ENCODE assay signal across 18 cellular contexts in the genomic region with DNA sequence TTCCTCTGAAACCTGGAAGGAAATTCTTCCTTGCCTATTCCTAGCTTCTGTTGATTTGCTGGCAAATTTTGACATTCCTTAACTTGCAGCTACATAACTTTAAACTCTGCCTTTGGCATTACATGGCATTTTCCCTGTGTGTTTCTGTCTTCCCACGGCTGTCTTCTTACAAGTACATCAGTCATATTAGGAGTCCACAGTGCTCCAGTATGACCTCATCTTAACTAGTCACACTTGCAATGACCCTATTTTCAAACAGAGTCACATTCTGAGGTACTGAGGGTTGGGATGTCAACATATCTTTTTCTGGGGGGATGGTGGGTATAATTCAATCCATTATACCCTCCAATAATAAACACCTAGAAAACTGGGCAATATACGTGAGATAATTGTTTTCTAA. TPM values are rescaled to one million over a fixed set of nuclear protein-coding genes. Genes with fewer than 3 reads are reported as not detected.
DNase-seq lines count a peak whose midpoint lies in the region; ATAC-seq, FAIRE-seq and TF ChIP-seq lines count a peak whose summit lies in the region.
"Had no signal": no experiment of that assay in that cellular context is flagged by ENCODE, and none has a peak within 500 bp of the region (broad histone marks: within the 10 kb centered on the region; RNA-seq: fewer than 3 reads in every experiment).

No MANE protein-coding gene starts in this region.

- H3K27me3 ChIP-seq in HepG2 (ENCODE audit: control insufficient read depth in 1 of 2, insufficient read depth in 2 of 2, low read length in 2 of 2) (no peaks in the 10 kb centered on the region), right lobe of liver (no peaks in the 10 kb centered on the region), GM12878 (replicated peaks in 1 of 2; ENCODE audit: control insufficient read depth in 2 of 2, insufficient read depth in 2 of 2, low read length in 1 of 2) (no peaks in the 10 kb centered on the region)

- H3K27me3 Mint-ChIP-seq in activated CD4-positive, alpha-beta T cell treated with anti-CD3 and anti-CD28 coated beads for 36 hours, result no peaks in the 10 kb centered on the region
- peaks cover 25% of the 10 kb centered on the region for H3K27me3 Mint-ChIP-seq in activated CD4-positive, alpha-beta T cell treated with anti-CD3 and anti-CD28 coated beads, Interleukin-2, amount 10 ng/mL, durations not matched to agents 24 days and 14 days
- no peaks in the 10 kb centered on the region for H3K27me3 Mint-ChIP-seq in stimulated activated memory B cell treated with anti-CD40 and anti-IgM and Interleukin-4, amounts not matched to agents 10 μg/mL and 1 μg/mL and 100 μg/mL, for 72 hours

- peaks cover 43% of the 10 kb centered on the region for H3K4me1 Mint-ChIP-seq in activated CD4-positive, alpha-beta T cell treated with anti-CD3 and anti-CD28 coated beads for 36 hours
- peaks cover 31% of the 10 kb centered on the region for H3K4me1 Mint-ChIP-seq in activated CD4-positive, alpha-beta T cell treated with anti-CD3 and anti-CD28 coated beads, Interleukin-2, amount 10 ng/mL, durations not matched to agents 24 days and 14 days
- peaks cover 7% of the 10 kb centered on the region for H3K4me1 Mint-ChIP-seq in stimulated activated effector memory CD8-positive, alpha-beta T cell treated with anti-CD3 and anti-CD28 coated beads, Interleukin-12 subunit alpha, Interleukin-12 subunit beta, amount 100 ng/mL, for 72 hours
- peaks cover 19% of the 10 kb centered on the region for H3K4me1 Mint-ChIP-seq in stimulated activated memory B cell treated with anti-CD40 and anti-IgM and Interleukin-4, amounts not matched to agents 10 μg/mL and 1 μg/mL and 100 μg/mL, for 72 hours
- H3K4me1 Mint-ChIP-seq: CD14-positive monocyte had no signal

- peaks cover 1% of the 10 kb centered on the region for H3K9me3 Mint-ChIP-seq in activated CD4-positive, alpha-beta T cell treated with anti-CD3 and anti-CD28 coated beads for 36 hours (ENCODE audit: low read depth)
- H3K9me3 Mint-ChIP-seq in activated CD4-positive, alpha-beta T cell treated with anti-CD3 and anti-CD28 coated beads, Interleukin-2, amount 10 ng/mL, durations not matched to agents 24 days and 14 days, result no peaks in the 10 kb centered on the region
- H3K9me3 Mint-ChIP-seq in stimulated activated effector memory CD8-positive, alpha-beta T cell treated with anti-CD3 and anti-CD28 coated beads, Interleukin-12 subunit alpha, Interleukin-12 subunit beta, amount 100 ng/mL, for 72 hours, result no peaks in the 10 kb centered on the region
- H3K9me3 Mint-ChIP-seq in stimulated activated memory B cell treated with anti-CD40 and anti-IgM and Interleukin-4, amounts not matched to agents 10 μg/mL and 1 μg/mL and 100 μg/mL, for 72 hours, result peaks cover 24% of the 10 kb centered on the region

- no peak for TF ChIP-seq EP300 in HepG2 (IDR thresholded peaks at IDR 0.05; ENCODE audit: low read depth in 2 of 2, low read length in 2 of 2)
- TF ChIP-seq EP300 in HepG2 (CRISPR knock-in tag; IDR thresholded peaks at IDR 0.05; ENCODE audit: borderline replicate concordance), result no peak
- no peak for TF ChIP-seq EP300 in GM12878 (IDR thresholded peaks at IDR 0.05; ENCODE audit: borderline replicate concordance in 1 of 2, control insufficient read depth in 1 of 2, low read depth in 2 of 2, low read length in 2 of 2)

- TF ChIP-seq CTCF in HepG2 (CRISPR knock-in tag; IDR thresholded peaks at IDR 0.05) (no peak), right lobe of liver (IDR thresholded peaks at IDR 0.05) (no peak), GM12878 (IDR thresholded peaks at IDR 0.05 in 2 of 3, conservative IDR thresholded peaks at IDR 0.05 in 1 of 3; ENCODE audit: control insufficient read depth in 2 of 3, extremely low read depth in 1 of 3, insufficient read depth in 1 of 3, low read depth in 3 of 3, low read length in 3 of 3) (no peak)

- no peaks in the 10 kb centered on the region for H3K36me3 Mint-ChIP-seq in activated CD4-positive, alpha-beta T cell treated with anti-CD3 and anti-CD28 coated beads for 36 hours (ENCODE audit: low read depth)
- H3K36me3 Mint-ChIP-seq in activated CD4-positive, alpha-beta T cell treated with anti-CD3 and anti-CD28 coated beads, Interleukin-2, amount 10 ng/mL, durations not matched to agents 24 days and 14 days (ENCODE audit: low read depth), result no peaks in the 10 kb centered on the region
- no peaks in the 10 kb centered on the region for H3K36me3 Mint-ChIP-seq in stimulated activated effector memory CD8-positive, alpha-beta T cell treated with anti-CD3 and anti-CD28 coated beads, Interleukin-12 subunit alpha, Interleukin-12 subunit beta, amount 100 ng/mL, for 72 hours
- peaks cover 55% of the 10 kb centered on the region for H3K36me3 Mint-ChIP-seq in stimulated activated memory B cell treated with anti-CD40 and anti-IgM and Interleukin-4, amounts not matched to agents 10 μg/mL and 1 μg/mL and 100 μg/mL, for 72 hours
- H3K36me3 Mint-ChIP-seq: CD14-positive monocyte had no signal

- H3K9me3 ChIP-seq in HepG2 (ENCODE audit: low read length), result no peaks in the 10 kb centered on the region
- no peaks in the 10 kb centered on the region for H3K9me3 ChIP-seq in right lobe of liver
- no peaks in the 10 kb centered on the region for H3K9me3 ChIP-seq in GM12878 (replicated peaks; ENCODE audit: control insufficient read depth, insufficient read depth, low read length)

- POLR2A ChIA-PET in activated CD4-positive, alpha-beta T cell treated with anti-CD3 and anti-CD28 coated beads for 36 hours (lab: Charles Lee), result interaction anchor here (0.6 kb wide), 1 partner anchor 515 kb away, joined by 11 read pairs; no protein-coding TSS in a partner anchor
- POLR2A ChIA-PET in HepG2 (lab: Yijun Ruan, JAX) (no interaction called here), GM12878 (lab: Charles Lee) (no interaction called here)

- H3K36me3 ChIP-seq in HepG2 (replicated peaks in 1 of 2; ENCODE audit: control insufficient read depth in 1 of 2, insufficient read depth in 2 of 2, low read length in 2 of 2), result no peaks in the 10 kb centered on the region
- H3K36me3 ChIP-seq in right lobe of liver, result no peaks in the 10 kb centered on the region
- no peaks in the 10 kb centered on the region for H3K36me3 ChIP-seq in GM12878 (ENCODE audit: control insufficient read depth in 2 of 2, insufficient read depth in 2 of 2, low read length in 1 of 2)

- H3K4me1 ChIP-seq in HepG2 (ENCODE audit: insufficient read depth, low read length), result no peaks in the 10 kb centered on the region
- no peaks in the 10 kb centered on the region for H3K4me1 ChIP-seq in right lobe of liver
- no peaks in the 10 kb centered on the region for H3K4me1 ChIP-seq in GM12878 (ENCODE audit: control insufficient read depth, insufficient read depth, low read length)

- H3K4me2 ChIP-seq in HepG2 (ENCODE audit: low read depth, low read length) (no peak overlapping the region), GM12878 (ENCODE audit: control insufficient read depth, insufficient read depth) (no peak overlapping the region)
- H3K4me2 ChIP-seq: GM23338 had no signal

- in situ Hi-C loops in HepG2 (cut with HindIII; ENCODE audit: extremely low pct_ligation_motif_present, low pct_unique_long_range_greater_than_20kb), result no loop called here
- in situ Hi-C loops in GM12878 (cut with MboI), result no loop called here

- no peak overlapping the region for H3K27ac ChIP-seq in HepG2 (ENCODE audit: extremely low read length, insufficient read depth, low read length)
- H3K27ac ChIP-seq in right lobe of liver, result no peak overlapping the region
- no peak overlapping the region for H3K27ac ChIP-seq in GM12878 (ENCODE audit: control insufficient read depth, insufficient read depth)
- H3K27ac ChIP-seq: 22Rv1 had no signal

- peak overlapping the region; percentile 2 for H3K27ac Mint-ChIP-seq in activated CD4-positive, alpha-beta T cell treated with anti-CD3 and anti-CD28 coated beads for 36 hours
- H3K27ac Mint-ChIP-seq in activated CD4-positive, alpha-beta T cell treated with anti-CD3 and anti-CD28 coated beads, Interleukin-2, amount 10 ng/mL, durations not matched to agents 24 days and 14 days, result no peak overlapping the region
- H3K27ac Mint-ChIP-seq in stimulated activated effector memory CD8-positive, alpha-beta T cell treated with anti-CD3 and anti-CD28 coated beads, Interleukin-12 subunit alpha, Interleukin-12 subunit beta, amount 100 ng/mL, for 72 hours, result no peak overlapping the region
- H3K27ac Mint-ChIP-seq in stimulated activated memory B cell treated with anti-CD40 and anti-IgM and Interleukin-4, amounts not matched to agents 10 μg/mL and 1 μg/mL and 100 μg/mL, for 72 hours, result no peak overlapping the region
- H3K27ac Mint-ChIP-seq: CD14-positive monocyte, GM23338 had no signal

- H4K20me1 ChIP-seq in HepG2 (ENCODE audit: insufficient read depth, low read length), result no peaks in the 10 kb centered on the region
- H4K20me1 ChIP-seq in GM12878 (ENCODE audit: control insufficient read depth, insufficient read depth), result no peaks in the 10 kb centered on the region

- FAIRE-seq in HepG2 (lab: Jason Lieb, UNC), result no peak
- no peak for FAIRE-seq in GM12878 (lab: Jason Lieb, UNC)
- FAIRE-seq: G401.6 had no signal

- RAD21 ChIA-PET in GM12878 (lab: Charles Lee; ENCODE audit: unreplicated experiment), result interaction anchor here (0.6 to 1.9 kb wide), 4 partner anchors 9 to 49 kb away, joined by 3 to 9 read pairs (median 4); no protein-coding TSS in a partner anchor

- intact Hi-C loops in activated CD4-positive, alpha-beta T cell treated with anti-CD3 and anti-CD28 coated beads for 36 hours (cut with DNase I, micrococcal nuclease), result loop anchor here in 1 of 2 experiments (10.0 kb wide), 1 partner anchor 843 kb away; a partner anchor contains a TSS
- intact Hi-C loops in activated CD4-positive, alpha-beta T cell treated with anti-CD3 and anti-CD28 coated beads, Interleukin-2, amount 10 ng/mL, durations not matched to agents 24 days and 14 days (cut with micrococcal nuclease), result no loop called here
- intact Hi-C loops in HepG2 (cut with micrococcal nuclease; ENCODE audit: unreplicated experiment), result no loop called here
- intact Hi-C loops in right lobe of liver (cut with DNase I), result no loop called here
- intact Hi-C loops in GM12878 (cut with micrococcal nuclease; ENCODE audit: unreplicated experiment), result no loop called here

- TF ChIP-seq RAD21 in HepG2 (CRISPR knock-in tag; IDR thresholded peaks at IDR 0.05), result no peak
- TF ChIP-seq RAD21 in GM12878 (IDR thresholded peaks at IDR 0.05; ENCODE audit: insufficient read depth, low read depth, low read length), result no peak

- H3K4me3 ChIP-seq in HepG2 (replicated peaks in 1 of 3; ENCODE audit: insufficient read depth in 1 of 3, low read depth in 2 of 3, low read length in 3 of 3) (no peak overlapping the region), right lobe of liver (no peak overlapping the region), GM12878 (no peak overlapping the region)
- H3K4me3 ChIP-seq: GM23338 had no signal

- H3K9ac ChIP-seq in HepG2 (ENCODE audit: insufficient read depth, low read depth, low read length), result no peak overlapping the region
- H3K9ac ChIP-seq in GM12878 (ENCODE audit: control insufficient read depth, insufficient read depth, low read length), result no peak overlapping the region

- peak; percentile 42 for ATAC-seq in activated CD4-positive, alpha-beta T cell treated with anti-CD3 and anti-CD28 coated beads for 36 hours
- no peak for ATAC-seq in HepG2
- ATAC-seq in right lobe of liver, result no peak
- ATAC-seq in GM12878, result no peak
- peak; percentile 88 for ATAC-seq in stimulated activated effector memory CD8-positive, alpha-beta T cell treated with anti-CD3 and anti-CD28 coated beads, Interleukin-12 subunit alpha, Interleukin-12 subunit beta, amount 100 ng/mL, for 72 hours
- no peak for ATAC-seq in stimulated activated memory B cell treated with anti-CD40 and anti-IgM and Interleukin-4, amounts not matched to agents 10 μg/mL and 1 μg/mL and 100 μg/mL, for 72 hours
- no peak for ATAC-seq in HG02981 (IDR thresholded peaks at IDR 0.05; ENCODE audit: unreplicated experiment)
- ATAC-seq: GM23338 had no signal

- no peak for TF ChIP-seq POLR2A in HepG2 (IDR thresholded peaks at IDR 0.05; ENCODE audit: insufficient read depth in 1 of 2, low read depth in 2 of 2, low read length in 2 of 2)
- no peak for TF ChIP-seq POLR2A in right lobe of liver (IDR thresholded peaks at IDR 0.05)
- no peak for TF ChIP-seq POLR2A in GM12878 (IDR thresholded peaks at IDR 0.05; ENCODE audit: low read depth, low read length)

- no peak for DNase-seq in activated CD4-positive, alpha-beta T cell treated with anti-CD3 and anti-CD28 coated beads for 36 hours
- no peak for DNase-seq in activated CD4-positive, alpha-beta T cell treated with anti-CD3 and anti-CD28 coated beads, Interleukin-2, amount 10 ng/mL, durations not matched to agents 24 days and 14 days
- DNase-seq in HepG2 (ENCODE audit: low spot score) (no peak), right lobe of liver (no peak), GM12878 (ENCODE audit: low read depth, low spot score) (no peak)
- no peak for DNase-seq in stimulated activated effector memory CD8-positive, alpha-beta T cell treated with anti-CD3 and anti-CD28 coated beads, Interleukin-12 subunit alpha, Interleukin-12 subunit beta, amount 100 ng/mL, for 72 hours (ENCODE audit: low spot score in 2 of 2)
- DNase-seq: Calu3, DMS 273 treated with DMSO at 0.1 percent for 48 hours, EL, H7 had no signal

- WGBS in HepG2 (ENCODE audit: low lambda C conversion rate), result 21% methylated on average over 2 of the region's 2 CpGs
- WGBS in right lobe of liver (ENCODE audit: insufficient coverage, low coverage, low lambda C conversion rate, missing lambda C conversion rate), result 39% methylated on average over 2 of the region's 2 CpGs
- WGBS in GM12878 (ENCODE audit: insufficient coverage, insufficient replicate concordance, low lambda C conversion rate, missing lambda C conversion rate), result 44% methylated on average over 2 of the region's 2 CpGs

- no peak overlapping the region for H3K4me3 Mint-ChIP-seq in activated CD4-positive, alpha-beta T cell treated with anti-CD3 and anti-CD28 coated beads for 36 hours
- no peak overlapping the region for H3K4me3 Mint-ChIP-seq in activated CD4-positive, alpha-beta T cell treated with anti-CD3 and anti-CD28 coated beads, Interleukin-2, amount 10 ng/mL, durations not matched to agents 24 days and 14 days
- H3K4me3 Mint-ChIP-seq in stimulated activated effector memory CD8-positive, alpha-beta T cell treated with anti-CD3 and anti-CD28 coated beads, Interleukin-12 subunit alpha, Interleukin-12 subunit beta, amount 100 ng/mL, for 72 hours, result no peak overlapping the region
- no peak overlapping the region for H3K4me3 Mint-ChIP-seq in stimulated activated memory B cell treated with anti-CD40 and anti-IgM and Interleukin-4, amounts not matched to agents 10 μg/mL and 1 μg/mL and 100 μg/mL, for 72 hours
- H3K4me3 Mint-ChIP-seq: CD14-positive monocyte, GM23338 had no signal

- no peaks in the 10 kb centered on the region for H3K79me2 ChIP-seq in HepG2 (ENCODE audit: insufficient read depth, low read length)
- no peaks in the 10 kb centered on the region for H3K79me2 ChIP-seq in GM12878 (ENCODE audit: control insufficient read depth, insufficient read depth, low read length)

- CTCF ChIA-PET in activated CD4-positive, alpha-beta T cell treated with anti-CD3 and anti-CD28 coated beads for 36 hours (lab: Charles Lee), result interaction anchor here (0.7 to 2.7 kb wide), 7 partner anchors 10 to 493 kb away, joined by 3 to 9 read pairs (median 5); no protein-coding TSS in a partner anchor
- CTCF ChIA-PET in HepG2 (lab: Yijun Ruan, JAX; ENCODE audit: low intra/inter-chr PET ratio, low total read pairs) (no interaction called here), GM12878 (lab: Yijun Ruan, JAX) (interaction anchor here (0.7 to 28.6 kb wide), 9 partner anchors 9 to 398 kb away, joined by 3 to 1055 read pairs (median 4); no protein-coding TSS in a partner anchor)

- SMC1A ChIA-PET in GM12878 (lab: Charles Lee; ENCODE audit: uncharacterized antibody, unreplicated experiment), result interaction anchor here (0.7 to 5.7 kb wide), 9 partner anchors 8 to 186 kb away, joined by 3 to 44 read pairs (median 5); no protein-coding TSS in a partner anchor

- BruUV-seq in HepG2 (replicated peaks; lab: Mats Ljungman, UMichigan) (no TSS peak), GM12878 (replicated peaks; lab: Mats Ljungman, UMichigan) (no TSS peak)

- no peak overlapping the region for H2AFZ ChIP-seq in HepG2 (ENCODE audit: low read length)
- H2AFZ ChIP-seq in GM12878 (ENCODE audit: control insufficient read depth, low read depth, low read length), result no peak overlapping the region
- H2AFZ ChIP-seq: GM23338 had no signal

RNA-seq across cellular contexts. Expression of a gene that starts 37.4 kb away (rescaled TPM):
- total RNA-seq in activated CD4-positive, alpha-beta T cell treated with anti-CD3 and anti-CD28 coated beads for 36 hours, result 10 to 100 TPM; 14.7 to 15.1 TPM
- total RNA-seq in activated CD4-positive, alpha-beta T cell treated with anti-CD3 and anti-CD28 coated beads, Interleukin-2, amount 10 ng/mL, durations not matched to agents 24 days and 14 days, result 5.9 and 7.3 TPM in 2 replicates
- total RNA-seq in HepG2 (2016; rRNA removed; fragmentation: Illumina TruSeq; extraction: Trizol) (not detected in 2 replicates), right lobe of liver (1 to 10 TPM; 1.5 to 6.1 (median 3.2) TPM), GM12878 (2014; rRNA removed) (0.34 TPM in 1 of 2 replicates, not detected in the other), GM12878 (2014; rRNA removed; fragmentation: Illumina TruSeq; extraction: Trizol) (0.22 TPM in 1 of 2 replicates, not detected in the other), GM12878 (2021) (0.41 and 0.93 TPM in 2 replicates)
- total RNA-seq in HepG2 (2016; cell fraction: cytosol; rRNA removed; fragmentation: Illumina TruSeq; extraction: Trizol; ENCODE audit: low read depth), result not detected in 2 replicates
- 0.11 TPM in 1 of 2 replicates, not detected in the other for total RNA-seq in HepG2 (2016; cell fraction: insoluble cytoplasmic fraction; rRNA removed; fragmentation: Illumina TruSeq; extraction: Trizol)
- total RNA-seq in HepG2 (2016; cell fraction: membrane; rRNA removed; fragmentation: Illumina TruSeq; extraction: Trizol), result not detected in 2 replicates
- not detected in 2 replicates for total RNA-seq in HepG2 (2016; cell fraction: nucleus; rRNA removed; fragmentation: Illumina TruSeq; extraction: Trizol)
- polyA plus RNA-seq in HepG2 (2011; rRNA removed) (not detected in 2 replicates), GM12878 (2011; rRNA removed) (0.49 and 1.3 TPM in 2 replicates), GM12878 (2014; fragmentation: Illumina TruSeq; extraction: Trizol) (0.06 TPM in 1 of 2 replicates, not detected in the other), GM12878 (2014; fragmentation: Nextera tagmentation; extraction: Ambion mirVana) (under 1 TPM in 1 of 2 experiments, not detected in 1; 0.11 TPM), GM12878 (2014; rRNA removed) (0.68 and 0.88 TPM in 2 replicates), GM12878 (2016; fragmentation: Nextera tagmentation; extraction: Ambion mirVana) (under 1 TPM in 1 of 2 experiments, not detected in 1; 0.47 TPM)
- 0.01 TPM in 1 of 2 replicates, not detected in the other for polyA plus RNA-seq in HepG2 (2011; cell fraction: cytosol; rRNA removed)
- polyA plus RNA-seq in HepG2 (2011; cell fraction: nucleus; rRNA removed), result 0.14 TPM in 1 of 2 replicates, not detected in the other
- polyA plus RNA-seq in HepG2 (2012), result not detected in 2 replicates
- polyA plus RNA-seq in HepG2 (2016; cell fraction: cytosol; fragmentation: Illumina TruSeq; extraction: Trizol; ENCODE audit: low read depth), result not detected in 2 replicates
- polyA plus RNA-seq in HepG2 (2016; cell fraction: insoluble cytoplasmic fraction; fragmentation: Illumina TruSeq; extraction: Trizol; ENCODE audit: low read depth), result not detected in 2 replicates
- not detected in 2 replicates for polyA plus RNA-seq in HepG2 (2016; cell fraction: membrane; fragmentation: Illumina TruSeq; extraction: Trizol; ENCODE audit: low read depth)
- polyA plus RNA-seq in HepG2 (2016; cell fraction: nucleus; fragmentation: Illumina TruSeq; extraction: Trizol; ENCODE audit: insufficient read depth, low read depth), result not detected in 2 replicates
- 0.06 and 0.40 TPM in 2 replicates for polyA minus RNA-seq in HepG2 (2011; rRNA and poly(A)+ RNA removed; ENCODE audit: low replicate concordance)
- not detected in 2 replicates for polyA minus RNA-seq in HepG2 (2011; cell fraction: cytosol; rRNA and poly(A)+ RNA removed)
- polyA minus RNA-seq in HepG2 (2011; cell fraction: nucleus; rRNA and poly(A)+ RNA removed), result not detected in 2 replicates
- total RNA-seq in GM12878 (2013; cell fraction: nucleolus; rRNA removed), result 0.69 and 1.5 TPM in 2 replicates
- polyA plus RNA-seq in GM12878 (2011; ENCODE audit: low read depth), result not detected
- polyA plus RNA-seq in GM12878 (2011; cell fraction: cytosol; rRNA removed), result 1.5 and 2.3 TPM in 2 replicates
- 9.0 and 10.4 TPM in 2 replicates for polyA plus RNA-seq in GM12878 (2011; cell fraction: nucleus; rRNA removed)
- polyA plus RNA-seq in GM12878 (2012), result 0.18 TPM in 2 replicates
- 0.95 and 2.0 TPM in 2 replicates for polyA minus RNA-seq in GM12878 (2011; rRNA and poly(A)+ RNA removed)
- polyA minus RNA-seq in GM12878 (2011; cell fraction: cytosol; rRNA and poly(A)+ RNA removed), result 2.9 and 3.8 TPM in 2 replicates
- polyA minus RNA-seq in GM12878 (2011; cell fraction: nucleus; rRNA and poly(A)+ RNA removed), result 1.3 and 2.5 TPM in 2 replicates

RNA-seq across cellular contexts. Expression of a gene that starts 46.7 kb away (rescaled TPM):
- total RNA-seq in activated CD4-positive, alpha-beta T cell treated with anti-CD3 and anti-CD28 coated beads for 36 hours, result not detected
- not detected in 2 replicates for total RNA-seq in activated CD4-positive, alpha-beta T cell treated with anti-CD3 and anti-CD28 coated beads, Interleukin-2, amount 10 ng/mL, durations not matched to agents 24 days and 14 days
- not detected in 2 replicates for total RNA-seq in HepG2 (2016; rRNA removed; fragmentation: Illumina TruSeq; extraction: Trizol)
- not detected in 2 replicates for total RNA-seq in HepG2 (2016; cell fraction: cytosol; rRNA removed; fragmentation: Illumina TruSeq; extraction: Trizol; ENCODE audit: low read depth)
- total RNA-seq in HepG2 (2016; cell fraction: insoluble cytoplasmic fraction; rRNA removed; fragmentation: Illumina TruSeq; extraction: Trizol), result not detected in 2 replicates
- total RNA-seq in HepG2 (2016; cell fraction: membrane; rRNA removed; fragmentation: Illumina TruSeq; extraction: Trizol), result not detected in 2 replicates
- not detected in 2 replicates for total RNA-seq in HepG2 (2016; cell fraction: nucleus; rRNA removed; fragmentation: Illumina TruSeq; extraction: Trizol)
- polyA plus RNA-seq in HepG2 (2011; rRNA removed), result not detected in 2 replicates
- not detected in 2 replicates for polyA plus RNA-seq in HepG2 (2011; cell fraction: cytosol; rRNA removed)
- not detected in 2 replicates for polyA plus RNA-seq in HepG2 (2011; cell fraction: nucleus; rRNA removed)
- not detected in 2 replicates for polyA plus RNA-seq in HepG2 (2012)
- polyA plus RNA-seq in HepG2 (2016; cell fraction: cytosol; fragmentation: Illumina TruSeq; extraction: Trizol; ENCODE audit: low read depth), result not detected in 2 replicates
- polyA plus RNA-seq in HepG2 (2016; cell fraction: insoluble cytoplasmic fraction; fragmentation: Illumina TruSeq; extraction: Trizol; ENCODE audit: low read depth), result not detected in 2 replicates
- not detected in 2 replicates for polyA plus RNA-seq in HepG2 (2016; cell fraction: membrane; fragmentation: Illumina TruSeq; extraction: Trizol; ENCODE audit: low read depth)
- polyA plus RNA-seq in HepG2 (2016; cell fraction: nucleus; fragmentation: Illumina TruSeq; extraction: Trizol; ENCODE audit: insufficient read depth, low read depth), result not detected in 2 replicates
- polyA minus RNA-seq in HepG2 (2011; rRNA and poly(A)+ RNA removed; ENCODE audit: low replicate concordance), result not detected in 2 replicates
- not detected in 2 replicates for polyA minus RNA-seq in HepG2 (2011; cell fraction: cytosol; rRNA and poly(A)+ RNA removed)
- not detected in 2 replicates for polyA minus RNA-seq in HepG2 (2011; cell fraction: nucleus; rRNA and poly(A)+ RNA removed)
- total RNA-seq in right lobe of liver, result under 1 TPM in 1 of 6 experiments, not detected in 5; 0.26 TPM
- total RNA-seq in GM12878 (2013; cell fraction: nucleolus; rRNA removed), result not detected in 2 replicates
- total RNA-seq in GM12878 (2014; rRNA removed), result not detected in 2 replicates
- not detected in 2 replicates for total RNA-seq in GM12878 (2014; rRNA removed; fragmentation: Illumina TruSeq; extraction: Trizol)
- total RNA-seq in GM12878 (2021), result 28.8 and 35.7 TPM in 2 replicates
- polyA plus RNA-seq in GM12878 (2011; ENCODE audit: low read depth), result not detected
- polyA plus RNA-seq in GM12878 (2011; rRNA removed), result 0.41 TPM in 1 of 2 replicates, not detected in the other
- polyA plus RNA-seq in GM12878 (2011; cell fraction: cytosol; rRNA removed), result 0.40 and 0.53 TPM in 2 replicates
- polyA plus RNA-seq in GM12878 (2011; cell fraction: nucleus; rRNA removed), result 0.37 and 1.0 TPM in 2 replicates
- 0.25 and 0.28 TPM in 2 replicates for polyA plus RNA-seq in GM12878 (2012)
- polyA plus RNA-seq in GM12878 (2014; fragmentation: Illumina TruSeq; extraction: Trizol), result not detected in 2 replicates
- polyA plus RNA-seq in GM12878 (2014; fragmentation: Nextera tagmentation; extraction: Ambion mirVana), result not detected
- 0.28 TPM in 1 of 2 replicates, not detected in the other for polyA plus RNA-seq in GM12878 (2014; rRNA removed)
- under 1 TPM in 1 of 2 experiments, not detected in 1; 0.21 TPM for polyA plus RNA-seq in GM12878 (2016; fragmentation: Nextera tagmentation; extraction: Ambion mirVana)
- polyA minus RNA-seq in GM12878 (2011; rRNA and poly(A)+ RNA removed), result 0.82 TPM in 1 of 2 replicates, not detected in the other
- not detected in 2 replicates for polyA minus RNA-seq in GM12878 (2011; cell fraction: cytosol; rRNA and poly(A)+ RNA removed)
- not detected in 2 replicates for polyA minus RNA-seq in GM12878 (2011; cell fraction: nucleus; rRNA and poly(A)+ RNA removed)
- total RNA-seq: A673, GM23338 had no signal
- polyA plus RNA-seq: BJ, CD14-positive monocyte, GM23338 had no signal

Comparison
In these comparisons a context has a peak if more than half of its experiments do, and no peak if none do; other contexts are left out.
1. ATAC-seq: peak in activated CD4-positive, alpha-beta T cell treated with anti-CD3 and anti-CD28 coated beads for 36 hours (single experiment) and stimulated activated effector memory CD8-positive, alpha-beta T cell treated with anti-CD3 and anti-CD28 coated beads, Interleukin-12 subunit alpha, Interleukin-12 subunit beta, amount 100 ng/mL, for 72 hours (single experiment); none in HepG2 (single experiment), right lobe of liver (0 of 4), GM12878 (single experiment), stimulated activated memory B cell treated with anti-CD40 and anti-IgM and Interleukin-4, amounts not matched to agents 10 μg/mL and 1 μg/mL and 100 μg/mL, for 72 hours (single experiment) and HG02981 (single experiment).